1 cellular context compared by ENCODE assay signal in the genomic region with DNA sequence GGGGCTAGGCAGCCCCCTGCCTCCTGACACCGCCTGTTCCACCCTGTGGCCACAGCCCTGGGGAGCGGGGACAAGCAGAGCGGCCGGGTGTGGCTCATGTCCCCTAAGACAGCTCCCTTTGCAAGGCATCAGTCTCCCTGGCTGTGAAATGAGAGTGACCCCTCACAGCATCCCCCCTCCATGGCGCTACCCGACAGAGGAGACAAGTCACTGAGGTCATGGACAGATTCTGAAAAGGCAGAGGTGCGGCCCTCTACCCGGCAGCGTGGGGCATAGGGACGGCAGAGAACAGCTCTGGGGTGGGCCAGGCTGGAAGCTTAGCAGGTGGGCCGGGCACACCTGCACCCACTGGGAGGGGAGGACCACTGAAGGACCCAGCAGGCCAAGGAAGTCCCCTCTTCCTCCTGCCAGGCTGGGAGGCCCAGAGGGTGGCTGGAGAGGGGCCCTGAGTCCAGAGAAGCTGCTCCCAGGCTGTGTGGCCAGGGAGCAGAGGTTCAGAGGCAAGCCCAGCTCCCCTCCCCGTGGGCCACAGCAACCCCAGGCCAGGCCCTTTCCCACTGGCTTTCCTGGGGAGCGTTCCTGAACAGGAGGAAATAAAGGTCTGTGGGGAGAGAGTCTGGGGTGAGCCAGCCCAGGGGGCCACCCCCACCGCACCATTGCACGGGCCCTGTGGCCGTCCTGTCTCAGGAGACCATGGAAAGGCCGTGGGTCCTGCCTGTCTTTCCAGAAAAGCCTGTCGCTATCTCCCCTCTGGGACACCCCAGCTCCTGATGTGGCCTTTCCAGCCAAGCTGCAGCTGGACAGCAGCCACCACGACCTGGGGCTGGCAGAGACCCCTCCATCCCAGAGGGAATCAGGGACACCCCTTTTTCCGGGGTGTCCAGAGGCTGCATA.
A peak's percentile ranks its signal among the peaks of the same experiment; 100 is the strongest.
TF ChIP-seq lines count a peak whose summit lies in the region.

No MANE protein-coding gene starts in this region.

TF ChIP-seq in HepG2, 621 proteins besides CTCF, POLR2A, EP300 and RAD21 (continued from another document):
- TF ChIP-seq, protein P1, sequence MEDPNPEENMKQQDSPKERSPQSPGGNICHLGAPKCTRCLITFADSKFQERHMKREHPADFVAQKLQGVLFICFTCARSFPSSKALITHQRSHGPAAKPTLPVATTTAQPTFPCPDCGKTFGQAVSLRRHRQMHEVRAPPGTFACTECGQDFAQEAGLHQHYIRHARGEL (CRISPR knock-in tag; IDR thresholded peaks at IDR 0.05): no peak
- TF ChIP-seq, protein P2, sequence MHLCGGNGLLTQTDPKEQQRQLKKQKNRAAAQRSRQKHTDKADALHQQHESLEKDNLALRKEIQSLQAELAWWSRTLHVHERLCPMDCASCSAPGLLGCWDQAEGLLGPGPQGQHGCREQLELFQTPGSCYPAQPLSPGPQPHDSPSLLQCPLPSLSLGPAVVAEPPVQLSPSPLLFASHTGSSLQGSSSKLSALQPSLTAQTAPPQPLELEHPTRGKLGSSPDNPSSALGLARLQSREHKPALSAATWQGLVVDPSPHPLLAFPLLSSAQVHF (CRISPR knock-in tag; IDR thresholded peaks at IDR 0.05): no peak
- no peak for TF ChIP-seq NKX3-1 (CRISPR knock-in tag; IDR thresholded peaks at IDR 0.05)
- TF ChIP-seq SATB2 (CRISPR knock-in tag; IDR thresholded peaks at IDR 0.05): no peak
- TF ChIP-seq ZNF703 (CRISPR knock-in tag; IDR thresholded peaks at IDR 0.05; ENCODE audit: borderline replicate concordance): no peak
- TF ChIP-seq, protein P3, sequence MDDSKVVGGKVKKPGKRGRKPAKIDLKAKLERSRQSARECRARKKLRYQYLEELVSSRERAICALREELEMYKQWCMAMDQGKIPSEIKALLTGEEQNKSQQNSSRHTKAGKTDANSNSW (CRISPR knock-in tag; IDR thresholded peaks at IDR 0.05; ENCODE audit: borderline replicate concordance): no peak
- TF ChIP-seq ZNF790 (CRISPR knock-in tag; IDR thresholded peaks at IDR 0.05; ENCODE audit: borderline replicate concordance): no peak
- no peak for TF ChIP-seq WIZ (CRISPR knock-in tag; IDR thresholded peaks at IDR 0.05)
- TF ChIP-seq NFE2L2 (IDR thresholded peaks at IDR 0.05; ENCODE audit: low read length): no peak
- no peak for TF ChIP-seq ZNF124 (CRISPR knock-in tag; IDR thresholded peaks at IDR 0.05)
- no peak for TF ChIP-seq NR2C2 (CRISPR knock-in tag; IDR thresholded peaks at IDR 0.05; ENCODE audit: borderline replicate concordance)
- no peak for TF ChIP-seq AGO2 (optimal IDR thresholded peaks at IDR 0.05; ENCODE audit: low read depth, low read length)
- TF ChIP-seq, protein P4, sequence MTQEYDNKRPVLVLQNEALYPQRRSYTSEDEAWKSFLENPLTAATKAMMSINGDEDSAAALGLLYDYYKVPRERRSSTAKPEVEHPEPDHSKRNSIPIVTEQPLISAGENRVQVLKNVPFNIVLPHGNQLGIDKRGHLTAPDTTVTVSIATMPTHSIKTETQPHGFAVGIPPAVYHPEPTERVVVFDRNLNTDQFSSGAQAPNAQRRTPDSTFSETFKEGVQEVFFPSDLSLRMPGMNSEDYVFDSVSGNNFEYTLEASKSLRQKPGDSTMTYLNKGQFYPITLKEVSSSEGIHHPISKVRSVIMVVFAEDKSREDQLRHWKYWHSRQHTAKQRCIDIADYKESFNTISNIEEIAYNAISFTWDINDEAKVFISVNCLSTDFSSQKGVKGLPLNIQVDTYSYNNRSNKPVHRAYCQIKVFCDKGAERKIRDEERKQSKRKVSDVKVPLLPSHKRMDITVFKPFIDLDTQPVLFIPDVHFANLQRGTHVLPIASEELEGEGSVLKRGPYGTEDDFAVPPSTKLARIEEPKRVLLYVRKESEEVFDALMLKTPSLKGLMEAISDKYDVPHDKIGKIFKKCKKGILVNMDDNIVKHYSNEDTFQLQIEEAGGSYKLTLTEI (CRISPR knock-in tag; conservative IDR thresholded peaks at IDR 0.05): no peak
- peak; percentile 39; the same call in 1 of the 2 replicates for TF ChIP-seq DR1 (CRISPR knock-in tag; IDR thresholded peaks at IDR 0.05)
- TF ChIP-seq CHCHD3 (CRISPR knock-in tag; IDR thresholded peaks at IDR 0.05): 0 out of 2 replicates have a peak, but pooled peaks have one; percentile 13
- TF ChIP-seq ZNF713 (CRISPR knock-in tag; IDR thresholded peaks at IDR 0.05): no peak
- TF ChIP-seq, protein P5, sequence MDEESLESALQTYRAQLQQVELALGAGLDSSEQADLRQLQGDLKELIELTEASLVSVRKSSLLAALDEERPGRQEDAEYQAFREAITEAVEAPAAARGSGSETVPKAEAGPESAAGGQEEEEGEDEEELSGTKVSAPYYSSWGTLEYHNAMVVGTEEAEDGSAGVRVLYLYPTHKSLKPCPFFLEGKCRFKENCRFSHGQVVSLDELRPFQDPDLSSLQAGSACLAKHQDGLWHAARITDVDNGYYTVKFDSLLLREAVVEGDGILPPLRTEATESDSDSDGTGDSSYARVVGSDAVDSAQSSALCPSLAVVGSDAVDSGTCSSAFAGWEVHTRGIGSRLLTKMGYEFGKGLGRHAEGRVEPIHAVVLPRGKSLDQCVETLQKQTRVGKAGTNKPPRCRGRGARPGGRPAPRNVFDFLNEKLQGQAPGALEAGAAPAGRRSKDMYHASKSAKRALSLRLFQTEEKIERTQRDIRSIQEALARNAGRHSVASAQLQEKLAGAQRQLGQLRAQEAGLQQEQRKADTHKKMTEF (CRISPR knock-in tag; IDR thresholded peaks at IDR 0.05): no peak
- TF ChIP-seq, protein P6, sequence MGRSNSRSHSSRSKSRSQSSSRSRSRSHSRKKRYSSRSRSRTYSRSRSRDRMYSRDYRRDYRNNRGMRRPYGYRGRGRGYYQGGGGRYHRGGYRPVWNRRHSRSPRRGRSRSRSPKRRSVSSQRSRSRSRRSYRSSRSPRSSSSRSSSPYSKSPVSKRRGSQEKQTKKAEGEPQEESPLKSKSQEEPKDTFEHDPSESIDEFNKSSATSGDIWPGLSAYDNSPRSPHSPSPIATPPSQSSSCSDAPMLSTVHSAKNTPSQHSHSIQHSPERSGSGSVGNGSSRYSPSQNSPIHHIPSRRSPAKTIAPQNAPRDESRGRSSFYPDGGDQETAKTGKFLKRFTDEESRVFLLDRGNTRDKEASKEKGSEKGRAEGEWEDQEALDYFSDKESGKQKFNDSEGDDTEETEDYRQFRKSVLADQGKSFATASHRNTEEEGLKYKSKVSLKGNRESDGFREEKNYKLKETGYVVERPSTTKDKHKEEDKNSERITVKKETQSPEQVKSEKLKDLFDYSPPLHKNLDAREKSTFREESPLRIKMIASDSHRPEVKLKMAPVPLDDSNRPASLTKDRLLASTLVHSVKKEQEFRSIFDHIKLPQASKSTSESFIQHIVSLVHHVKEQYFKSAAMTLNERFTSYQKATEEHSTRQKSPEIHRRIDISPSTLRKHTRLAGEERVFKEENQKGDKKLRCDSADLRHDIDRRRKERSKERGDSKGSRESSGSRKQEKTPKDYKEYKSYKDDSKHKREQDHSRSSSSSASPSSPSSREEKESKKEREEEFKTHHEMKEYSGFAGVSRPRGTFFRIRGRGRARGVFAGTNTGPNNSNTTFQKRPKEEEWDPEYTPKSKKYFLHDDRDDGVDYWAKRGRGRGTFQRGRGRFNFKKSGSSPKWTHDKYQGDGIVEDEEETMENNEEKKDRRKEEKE (IDR thresholded peaks at IDR 0.05): no peak
- TF ChIP-seq PRMT3 (CRISPR knock-in tag; IDR thresholded peaks at IDR 0.05; ENCODE audit: borderline replicate concordance, low read depth): no peak
- no peak for TF ChIP-seq ELF1 (CRISPR knock-in tag; IDR thresholded peaks at IDR 0.05)
